Comparison of ENCODE assay signal across 10 cellular contexts in the genomic region with DNA sequence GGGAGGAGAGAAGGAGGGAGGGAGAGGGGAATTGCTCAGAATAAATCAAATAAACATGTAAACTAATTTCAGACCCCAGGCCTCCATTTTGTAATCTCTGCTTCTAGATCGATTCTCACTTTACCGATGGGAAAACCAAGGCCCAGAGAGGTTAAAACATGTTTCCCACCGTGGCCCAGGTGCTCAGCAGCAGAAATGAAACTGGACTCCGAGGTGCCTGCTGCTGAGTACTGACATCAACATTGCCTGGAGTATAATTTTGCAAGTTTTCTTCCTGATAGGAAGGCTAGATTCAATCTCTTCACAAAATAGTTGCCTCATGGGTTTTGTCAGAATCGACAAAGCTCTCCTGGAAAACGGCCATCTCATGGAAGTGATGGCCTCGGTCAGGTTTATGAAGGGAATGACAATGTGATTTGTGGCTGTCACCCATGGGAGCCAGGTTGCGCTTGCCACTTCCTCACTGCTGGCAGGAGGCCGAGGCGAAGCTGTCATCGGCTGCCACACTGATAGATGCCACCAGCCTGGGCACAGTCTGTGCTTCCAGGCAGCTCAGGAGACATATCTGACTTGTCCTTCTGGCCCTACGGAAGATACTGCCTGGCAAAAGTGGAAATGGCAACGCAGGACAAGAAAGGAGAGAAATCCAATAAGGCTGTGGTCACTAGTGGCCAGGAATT.
A peak's percentile ranks its signal among the peaks of the same experiment; 100 is the strongest.
DNase-seq lines count a peak whose midpoint lies in the region; ATAC-seq and TF ChIP-seq lines count a peak whose summit lies in the region.
"Had no signal": no experiment of that assay in that cellular context is flagged by ENCODE, and none has a peak within 500 bp of the region (broad histone marks: within the 10 kb centered on the region; RNA-seq: fewer than 3 reads in every experiment).

No MANE protein-coding gene starts in this region.

- no peak for TF ChIP-seq CTCF in progenitor cell of endocrine pancreas (IDR thresholded peaks at IDR 0.05; ENCODE audit: unreplicated experiment)

- WGBS in right cardiac atrium: 59% methylated on average over 13 of the region's 13 CpGs

- no peak overlapping the region for H3K4me3 ChIP-seq in right cardiac atrium (ENCODE audit: low read length)

- H3K27me3 ChIP-seq in right cardiac atrium (ENCODE audit: control insufficient read depth, insufficient read depth): no peaks in the 10 kb centered on the region

- H3K9me3 ChIP-seq in right cardiac atrium (ENCODE audit: control insufficient read depth, low read length): no peaks in the 10 kb centered on the region

- DNase-seq in right cardiac atrium: peak in 2 of 3 donors; percentile 64 to 67
- no peak for DNase-seq in progenitor cell of endocrine pancreas (ENCODE audit: low spot score, unreplicated experiment)
- DNase-seq in activated CD4-positive, alpha-beta T cell treated with anti-CD3 and anti-CD28 coated beads for 48 hours: no peak
- no peak for DNase-seq in GDM1 (lab: John Stamatoyannopoulos, UW)
- DNase-seq in NCI-H128 (lab: John Stamatoyannopoulos, UW; ENCODE audit: unreplicated experiment): no peak
- DNase-seq: activated CD4-positive, CD25-positive, alpha-beta regulatory T cell treated with anti-CD3 and anti-CD28 coated beads, Interleukin-2, amount 50 U/mL, for 72 hours; NCI-H510A had no signal

- intact Hi-C loops in right cardiac atrium (cut with DNase I): no loop called here

- no peaks in the 10 kb centered on the region for H3K36me3 Mint-ChIP-seq in progenitor cell of endocrine pancreas (ENCODE audit: insufficient read depth)

- peaks cover 8% of the 10 kb centered on the region for H3K9me3 Mint-ChIP-seq in progenitor cell of endocrine pancreas (ENCODE audit: low read depth)

- no peaks in the 10 kb centered on the region for H3K4me1 ChIP-seq in right cardiac atrium (ENCODE audit: control insufficient read depth, insufficient read depth, low read length)

- H3K27ac Mint-ChIP-seq in progenitor cell of endocrine pancreas: no peak overlapping the region

- H3K4me1 Mint-ChIP-seq in progenitor cell of endocrine pancreas (ENCODE audit: low read depth): no peaks in the 10 kb centered on the region

- no peaks in the 10 kb centered on the region for H3K27me3 Mint-ChIP-seq in progenitor cell of endocrine pancreas

- no peak overlapping the region for H3K27ac ChIP-seq in right cardiac atrium (ENCODE audit: low read length)

- peak; percentile 30 for ATAC-seq in GM18517 (IDR thresholded peaks at IDR 0.05; ENCODE audit: unreplicated experiment)
- peak; percentile 44 for ATAC-seq in GM21717 (IDR thresholded peaks at IDR 0.05; ENCODE audit: unreplicated experiment)
- ATAC-seq in HG03354 (IDR thresholded peaks at IDR 0.05; ENCODE audit: poor library complexity, severe bottlenecking, unreplicated experiment): peak; percentile 48
- ATAC-seq in right cardiac atrium: peak in 1 of 2 donors; percentile 61

- no peak overlapping the region for H3K4me3 Mint-ChIP-seq in progenitor cell of endocrine pancreas (ENCODE audit: low read depth)

Comparison
In these comparisons a context has a peak if more than half of its experiments do, and no peak if none do; other contexts are left out.
1. DNase-seq: peak in right cardiac atrium (2 of 3); none in progenitor cell of endocrine pancreas (single experiment), activated CD4-positive, alpha-beta T cell treated with anti-CD3 and anti-CD28 coated beads for 48 hours (single experiment), GDM1 (single experiment) and NCI-H128 (single experiment).